In the genomic region with DNA sequence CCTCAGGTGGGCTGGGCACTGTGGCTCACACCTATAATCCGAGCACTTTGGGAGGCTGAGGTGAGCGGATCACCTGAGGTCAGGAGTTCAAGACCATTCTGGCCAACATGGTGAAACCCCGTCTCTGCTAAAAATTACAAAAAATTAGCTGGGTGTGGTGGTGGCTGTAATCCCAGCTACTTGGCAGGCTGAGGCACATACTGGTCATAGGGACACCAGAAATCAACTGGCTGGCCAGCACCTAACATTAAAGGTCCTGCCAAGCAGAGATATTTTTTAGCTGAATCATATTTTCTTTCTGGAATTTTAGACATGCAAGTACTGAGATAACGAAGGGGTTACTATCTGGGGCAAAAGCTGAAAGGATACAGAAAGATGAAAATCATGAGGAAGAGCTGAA, we compare ENCODE assay signal across 8 cellular contexts. TPM values are rescaled to one million over a fixed set of nuclear protein-coding genes. Genes with fewer than 3 reads are reported as not detected.
DNase-seq lines count a peak whose midpoint lies in the region; TF ChIP-seq lines count a peak whose summit lies in the region.
"Not testable (repeated sequence)": the region's sequence is repeated elsewhere in the genome, so short reads cannot be mapped to it uniquely, and the experiment has no call there.

No MANE protein-coding gene starts in this region.

- not testable (repeated sequence) for H3K4me3 Mint-ChIP-seq in HFFc6

- not testable (repeated sequence) for TF ChIP-seq CTCF in AG10803 (conservative IDR thresholded peaks at IDR 0.05; ENCODE audit: low read length); HFFc6 (IDR thresholded peaks at IDR 0.05); cardiac fibroblast (IDR thresholded peaks at IDR 0.05; ENCODE audit: low read depth, low read length); fibroblast of pulmonary artery (IDR thresholded peaks at IDR 0.05; ENCODE audit: low read length, missing control alignments)

- H3K36me3 Mint-ChIP-seq in HFFc6 (ENCODE audit: low read depth) = not testable (repeated sequence)

- not testable (repeated sequence) for H3K9me3 Mint-ChIP-seq in HFFc6

- H3K4me3 ChIP-seq in AG10803 (ENCODE audit: low read length); cardiac fibroblast (replicated peaks in 1 of 2; ENCODE audit: low read depth in 2 of 2, low read length in 2 of 2); fibroblast of pulmonary artery (replicated peaks; ENCODE audit: low read depth, low read length): not testable (repeated sequence)

- H3K4me1 Mint-ChIP-seq in HFFc6 (ENCODE audit: low read depth) = not testable (repeated sequence)

- not testable (repeated sequence) for H3K27me3 Mint-ChIP-seq in HFFc6 (ENCODE audit: insufficient read depth)

- H3K27ac Mint-ChIP-seq in HFFc6 = not testable (repeated sequence)

- DNase-seq in A172 (ENCODE audit: low spot score) = peak; percentile 25
- peak; percentile 21 for DNase-seq in AG10803 (ENCODE audit: low read depth)
- DNase-seq in GM04503 (ENCODE audit: low read depth) = peak; percentile 2
- DNase-seq in HFFc6 = peak; percentile 1
- DNase-seq in NCI-H226 = peak; percentile 44
- peak; percentile 15 for DNase-seq in astrocyte of the hippocampus (ENCODE audit: low read depth, low spot score)
- DNase-seq in cardiac fibroblast (ENCODE audit: low read depth in 2 of 2) = peak; percentile 7 to 56
- peak; percentile 6 for DNase-seq in fibroblast of pulmonary artery (ENCODE audit: low read depth)

RNA-seq across cellular contexts. Expression of gene POTEE, which starts 27.9 kb away (rescaled TPM):
- not detected in 2 replicates for total RNA-seq in A172 (2014; rRNA removed; shearing (Covaris generic))
- total RNA-seq in HFFc6 (2021; fragmentation: NEBNext Ultra II Directional; extraction: Animal tissue kit (Norgen Biotek cat#: 25700)) = under 1 TPM; 0.28 to 0.55 (median 0.41) TPM
